Comparison of ENCODE assay signal across 20 cellular contexts in genomic region chr10:29791773-29792172, GRCh38.
DNase-seq lines count a peak whose midpoint lies in the region; ATAC-seq and TF ChIP-seq lines count a peak whose summit lies in the region.
"Had no signal": no experiment of that assay in that cellular context is flagged by ENCODE, and none has a peak within 500 bp of the region (broad histone marks: within the 10 kb centered on the region; RNA-seq: fewer than 3 reads in every experiment).

No MANE protein-coding gene starts in this region.

- no TSS peak for BruUV-seq in MCF 10A (replicated peaks; lab: Mats Ljungman, UMichigan)

- H3K4me1 Mint-ChIP-seq in MCF 10A (ENCODE audit: insufficient read depth, unreplicated experiment): peaks cover 5% of the 10 kb centered on the region

- H3K9me3 Mint-ChIP-seq in MCF 10A (ENCODE audit: unreplicated experiment): no peaks in the 10 kb centered on the region

- TF ChIP-seq POLR2A in breast epithelium (IDR thresholded peaks at IDR 0.05): no peak
- TF ChIP-seq POLR2A in gastroesophageal sphincter (IDR thresholded peaks at IDR 0.05): no peak

- peaks cover 9% of the 10 kb centered on the region for H3K36me3 Mint-ChIP-seq in MCF 10A (ENCODE audit: insufficient read depth, unreplicated experiment)
- H3K36me3 Mint-ChIP-seq: CD4-positive, CD25-positive, alpha-beta regulatory T cell had no signal

- H3K9me3 ChIP-seq in breast epithelium (no peaks in the 10 kb centered on the region), gastroesophageal sphincter (peaks cover 0 to 6% (median 0%) of the 10 kb centered on the region in 3 donors), aorta (ENCODE audit: control insufficient read depth, low read length) (no peaks in the 10 kb centered on the region)
- H3K9me3 ChIP-seq: BE2C had no signal

- CTCF ChIA-PET in MCF 10A (lab: Yijun Ruan, JAX): no interaction called here

- no peak for TF ChIP-seq CTCF in breast epithelium (IDR thresholded peaks at IDR 0.05)
- TF ChIP-seq CTCF in MCF 10A (IDR thresholded peaks at IDR 0.05; ENCODE audit: unreplicated experiment): no peak
- no peak for TF ChIP-seq CTCF in gastroesophageal sphincter (IDR thresholded peaks at IDR 0.05)

- no peaks in the 10 kb centered on the region for H3K27me3 Mint-ChIP-seq in MCF 10A (ENCODE audit: insufficient read depth, unreplicated experiment)

- intact Hi-C loops in breast epithelium (cut with DNase I; ENCODE audit: low total_unique reads) (no loop called here), MCF 10A (cut with micrococcal nuclease) (no loop called here), aorta (cut with DNase I) (loop anchor here in 1 of 2 donors (10.0 kb wide), 1 partner anchor 63 kb away; no protein-coding TSS in a partner anchor)

- DNase-seq in breast epithelium (ENCODE audit: low spot score in 2 of 2) (no peak), MCF 10A (ENCODE audit: unreplicated experiment) (no peak), aorta (no peak), SHP77 (lab: John Stamatoyannopoulos, UW) (no peak), AG20443 (ENCODE audit: low spot score) (no peak), NCI-H82 treated with DMSO at 0.1 percent for 48 hours (lab: John Stamatoyannopoulos, UW; ENCODE audit: unreplicated experiment) (no peak)
- DNase-seq: BE2C; Caco-2; CD4-positive, CD25-positive, alpha-beta regulatory T cell; DMS153; KBM-7; MV-4-11; NCI-H1417 treated with DMSO at 0.1 percent for 48 hours; NCI-H187 treated with DMSO at 0.1 percent for 48 hours; NCI-H226; NCI-H524; PC-3 had no signal

- H3K4me3 ChIP-seq in breast epithelium (no peak overlapping the region), gastroesophageal sphincter (no peak overlapping the region), rectal smooth muscle tissue (ENCODE audit: low read length) (no peak overlapping the region), aorta (ENCODE audit: low read length in 2 of 2) (no peak overlapping the region)

- 72 to 100% methylated on average over 1 to 3 of the region's 3 CpGs for WGBS in gastroesophageal sphincter (ENCODE audit: low coverage in 1 of 2), 2 donors
- WGBS in aorta, 2 donors: 95 to 97% methylated on average over 3 of the region's 3 CpGs

- no peak overlapping the region for H3K4me3 Mint-ChIP-seq in MCF 10A (ENCODE audit: unreplicated experiment)
- H3K4me3 Mint-ChIP-seq: CD4-positive, CD25-positive, alpha-beta regulatory T cell had no signal

- H3K27ac ChIP-seq in breast epithelium: peak overlapping the region; percentile 61 to 66
- peak overlapping the region; percentile 57 to 89 (median 86) for H3K27ac ChIP-seq in gastroesophageal sphincter
- H3K27ac ChIP-seq in rectal smooth muscle tissue (ENCODE audit: low read depth, low read length): peak overlapping the region; percentile 52
- peak overlapping the region; percentile 30 to 45 for H3K27ac ChIP-seq in aorta (ENCODE audit: low read depth in 1 of 2, low read length in 2 of 2)
- H3K27ac ChIP-seq: RWPE1 had no signal

- ATAC-seq in gastroesophageal sphincter: no peak
- ATAC-seq in aorta (ENCODE audit: low FRiP score): no peak
- ATAC-seq: PC-3 had no signal

- H3K27ac Mint-ChIP-seq in MCF 10A (ENCODE audit: low read depth, unreplicated experiment): no peak overlapping the region

- no peak for TF ChIP-seq EP300 in gastroesophageal sphincter (IDR thresholded peaks at IDR 0.05)

- H3K9ac ChIP-seq in rectal smooth muscle tissue (ENCODE audit: low read length): no peak overlapping the region

- H3K27me3 ChIP-seq in breast epithelium (no peaks in the 10 kb centered on the region), gastroesophageal sphincter (no peaks in the 10 kb centered on the region), rectal smooth muscle tissue (ENCODE audit: control insufficient read depth, insufficient read depth, low read length) (no peaks in the 10 kb centered on the region), aorta (ENCODE audit: control insufficient read depth in 1 of 2, insufficient read depth in 2 of 2, low read length in 1 of 2) (no peaks in the 10 kb centered on the region)
- H3K27me3 ChIP-seq: BE2C had no signal

- POLR2A ChIA-PET in MCF 10A (lab: Yijun Ruan, JAX): interaction anchor here (2.0 kb wide), 1 partner anchor 12 kb away, joined by 5 read pairs; no protein-coding TSS in a partner anchor

- no peaks in the 10 kb centered on the region for H3K4me1 ChIP-seq in breast epithelium
- peaks cover 5 to 36% (median 7%) of the 10 kb centered on the region in 3 donors for H3K4me1 ChIP-seq in gastroesophageal sphincter
- peaks cover 22% of the 10 kb centered on the region for H3K4me1 ChIP-seq in rectal smooth muscle tissue (ENCODE audit: control insufficient read depth, insufficient read depth, low read length)
- H3K4me1 ChIP-seq in aorta (ENCODE audit: control insufficient read depth in 1 of 2, insufficient read depth in 2 of 2, low read length in 2 of 2): peaks cover 7 to 8% of the 10 kb centered on the region in 2 donors
- H3K4me1 ChIP-seq: BE2C had no signal

- H3K36me3 ChIP-seq in breast epithelium: no peaks in the 10 kb centered on the region
- H3K36me3 ChIP-seq in gastroesophageal sphincter: no peaks in the 10 kb centered on the region
- H3K36me3 ChIP-seq in rectal smooth muscle tissue (ENCODE audit: control insufficient read depth, insufficient read depth, low read length): no peaks in the 10 kb centered on the region
- no peaks in the 10 kb centered on the region for H3K36me3 ChIP-seq in aorta (ENCODE audit: control insufficient read depth in 1 of 2, insufficient read depth in 2 of 2, low read length in 1 of 2)
- H3K36me3 ChIP-seq: BE2C had no signal
